21 cellular contexts compared by ENCODE assay signal in the genomic region with DNA sequence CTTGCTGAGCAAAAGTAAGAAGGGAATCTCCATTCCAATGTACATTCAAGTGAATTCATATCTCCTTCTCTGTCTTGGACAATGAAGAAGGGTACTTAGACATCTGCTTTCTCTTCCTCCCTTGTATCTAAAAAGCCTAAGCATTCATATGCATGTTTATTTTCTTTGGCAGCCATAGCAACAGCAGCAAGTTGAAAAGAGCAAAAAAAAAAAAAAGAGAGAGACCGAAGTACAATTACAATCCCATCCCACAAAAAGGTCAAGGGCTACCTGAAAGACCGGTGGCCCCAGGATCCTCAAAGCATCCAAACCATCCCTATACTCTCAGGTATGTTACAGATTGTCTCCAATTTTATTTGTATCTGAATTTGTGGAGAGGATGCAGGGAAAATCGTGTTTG. TPM values are rescaled to one million over a fixed set of nuclear protein-coding genes. Genes with fewer than 3 reads are reported as not detected.
DNase-seq lines count a peak whose midpoint lies in the region; ATAC-seq and TF ChIP-seq lines count a peak whose summit lies in the region.
"Had no signal": no experiment of that assay in that cellular context is flagged by ENCODE, and none has a peak within 500 bp of the region (broad histone marks: within the 10 kb centered on the region; RNA-seq: fewer than 3 reads in every experiment).

No MANE protein-coding gene starts in this region.

- H3K4me1 Mint-ChIP-seq in GM23338, result peaks cover 16% of the 10 kb centered on the region
- H3K4me1 Mint-ChIP-seq in neural progenitor cell, result peaks cover 7% of the 10 kb centered on the region
- H3K4me1 Mint-ChIP-seq: CD8-positive, alpha-beta memory T cell had no signal

- H3K4me2 ChIP-seq in GM23338, result no peak overlapping the region
- H3K4me2 ChIP-seq in neural progenitor cell, result no peak overlapping the region

- H3K36me3 Mint-ChIP-seq in GM23338 (ENCODE audit: low read depth) (no peaks in the 10 kb centered on the region), neural progenitor cell (no peaks in the 10 kb centered on the region)
- H3K36me3 Mint-ChIP-seq: CD8-positive, alpha-beta memory T cell had no signal

- no peaks in the 10 kb centered on the region for H3F3A ChIP-seq in GM23338 (replicated peaks; ENCODE audit: low read depth)
- no peaks in the 10 kb centered on the region for H3F3A ChIP-seq in neural progenitor cell (ENCODE audit: low read depth)

- H3K9ac ChIP-seq in neural progenitor cell, result no peak overlapping the region

- H3K27ac Mint-ChIP-seq in GM23338, result no peak overlapping the region
- no peak overlapping the region for H3K27ac Mint-ChIP-seq in neural progenitor cell
- H3K27ac Mint-ChIP-seq: CD8-positive, alpha-beta memory T cell had no signal

- H3K79me2 ChIP-seq in GM23338 (replicated peaks; ENCODE audit: insufficient read depth) (no peaks in the 10 kb centered on the region), neural progenitor cell (ENCODE audit: low read depth) (no peaks in the 10 kb centered on the region)

- no peak for TF ChIP-seq CTCF in GM23338 (conservative IDR thresholded peaks at IDR 0.05; ENCODE audit: low read depth in 2 of 2)
- no peak for TF ChIP-seq CTCF in neural progenitor cell (IDR thresholded peaks at IDR 0.05)

- H3K4me1 ChIP-seq in GM23338 (ENCODE audit: insufficient read depth) (peaks cover 3% of the 10 kb centered on the region; the same call in 1 of the 2 replicates), neural progenitor cell (no peaks in the 10 kb centered on the region)

- no peaks in the 10 kb centered on the region for H3K9me3 ChIP-seq in neural progenitor cell (ENCODE audit: low read depth)

- H3K4me3 Mint-ChIP-seq in GM23338, result no peak overlapping the region
- H3K4me3 Mint-ChIP-seq in neural progenitor cell, result no peak overlapping the region
- H3K4me3 Mint-ChIP-seq: CD8-positive, alpha-beta memory T cell had no signal

- no peak for ATAC-seq in GM23338
- ATAC-seq in GM19328 (IDR thresholded peaks at IDR 0.05; ENCODE audit: unreplicated experiment), result no peak
- ATAC-seq: PC-3 had no signal

- H3K4me3 ChIP-seq in GM23338, result no peak overlapping the region
- H3K4me3 ChIP-seq in neural progenitor cell, result no peak overlapping the region

- H3K9me2 ChIP-seq in GM23338 (ENCODE audit: insufficient read depth), result no peaks in the 10 kb centered on the region; the same call in none of the 2 replicates

- H3K36me3 ChIP-seq in GM23338 (ENCODE audit: insufficient read depth) (no peaks in the 10 kb centered on the region), neural progenitor cell (no peaks in the 10 kb centered on the region)

- H3K27me3 ChIP-seq in GM23338 (ENCODE audit: insufficient read depth), result no peaks in the 10 kb centered on the region
- H3K27me3 ChIP-seq in neural progenitor cell, result no peaks in the 10 kb centered on the region

- H3K27ac ChIP-seq in GM23338 (ENCODE audit: low read depth) (no peak overlapping the region), neural progenitor cell (no peak overlapping the region)

- H3K9me3 Mint-ChIP-seq in GM23338 (no peaks in the 10 kb centered on the region; the same call in 2 of the 3 replicates), neural progenitor cell (no peaks in the 10 kb centered on the region)
- H3K9me3 Mint-ChIP-seq: CD8-positive, alpha-beta memory T cell had no signal

- DNase-seq in GM23338 (ENCODE audit: low spot score) (peak; percentile 13), LHCN-M2 (ENCODE audit: low read depth) (peak; percentile 13), dedifferentiated amniotic fluid mesenchymal stem cell (ENCODE audit: extremely low spot score) (peak; percentile 42), myocyte (ENCODE audit: low read depth) (peak; percentile 15), NCI-H146 treated with DMSO at 0.1 percent for 48 hours (lab: John Stamatoyannopoulos, UW; ENCODE audit: unreplicated experiment) (no peak), neural progenitor cell (ENCODE audit: low spot score) (no peak)
- DNase-seq: C1 segment of cervical spinal cord; CD8-positive, alpha-beta memory T cell; DND-41; GOT3; KBM-7; NCI-H1417; NCI-H2081; NCI-H2227 treated with DMSO at 0.1 percent for 48 hours; NCI-H510A treated with DMSO at 0.1 percent for 48 hours; NCI-H82; PC-3; RPMI8226; SIG-M5 had no signal

- H4K20me1 ChIP-seq in GM23338 (replicated peaks; ENCODE audit: insufficient read depth), result no peaks in the 10 kb centered on the region
- H4K20me1 ChIP-seq in neural progenitor cell (ENCODE audit: low read depth), result no peaks in the 10 kb centered on the region

- H3K27me3 Mint-ChIP-seq in GM23338 (ENCODE audit: insufficient read depth, low read depth, poor library complexity) (peaks cover 1% of the 10 kb centered on the region), neural progenitor cell (ENCODE audit: insufficient read depth, low read depth) (peaks cover 2% of the 10 kb centered on the region)

- no peak overlapping the region for H2AFZ ChIP-seq in GM23338
- no peak overlapping the region for H2AFZ ChIP-seq in neural progenitor cell (replicated peaks)

TF ChIP-seq in GM23338, 12 proteins besides CTCF, POLR2A, EP300 and RAD21:
- TF ChIP-seq POLR2AphosphoS5 (IDR thresholded peaks at IDR 0.05; ENCODE audit: low read depth), result no peak
- no peak for TF ChIP-seq EZH2 (IDR thresholded peaks at IDR 0.05; ENCODE audit: low read depth, unreplicated experiment)
- TF ChIP-seq CREB1 (CRISPR knock-in tag; IDR thresholded peaks at IDR 0.05; ENCODE audit: low read depth), result no peak

RNA-seq across cellular contexts. Expression of gene OR2F1, which starts 4.1 kb away (rescaled TPM):
- total RNA-seq in GM23338 (2014; rRNA removed; shearing (Covaris generic)), result 0.04 TPM in 1 of 2 replicates, not detected in the other
- polyA plus RNA-seq in GM23338 (2016; fragmentation: Nextera tagmentation; extraction: Ambion mirVana), result not detected in 2 replicates
- total RNA-seq in LHCN-M2 (2014; rRNA removed) (not detected in 2 replicates), myocyte (not detected in 2 replicates), neural progenitor cell (ENCODE audit: low replicate concordance) (not detected in 2 replicates)
- polyA plus RNA-seq in LHCN-M2 (2012), result not detected
- not detected for polyA plus RNA-seq in myocyte (2012)
- total RNA-seq: CD8-positive, alpha-beta memory T cell; PC-3; T-helper 1 cell treated with Interleukin-12 subunit alpha and Interleukin-12 subunit beta and Interleukin-4 antibody, amounts not matched to agents 30 ng/mL and 1 ng/mL, for 36 hours had no signal
- polyA plus RNA-seq: CD8-positive, alpha-beta memory T cell had no signal

RNA-seq across cellular contexts. Expression of gene OR2F2, which starts 23.7 kb away (rescaled TPM):
- not detected in 2 replicates for total RNA-seq in GM23338 (2014; rRNA removed; shearing (Covaris generic))
- not detected in 2 replicates for polyA plus RNA-seq in GM23338 (2016; fragmentation: Nextera tagmentation; extraction: Ambion mirVana)
- total RNA-seq in LHCN-M2 (2014; rRNA removed) (not detected in 2 replicates), myocyte (not detected in 2 replicates), neural progenitor cell (ENCODE audit: low replicate concordance) (not detected in 2 replicates)
- 0.05 TPM for polyA plus RNA-seq in LHCN-M2 (2012)
- polyA plus RNA-seq in myocyte (2012), result 0.09 TPM
- total RNA-seq: CD8-positive, alpha-beta memory T cell; PC-3; T-helper 1 cell treated with Interleukin-12 subunit alpha and Interleukin-12 subunit beta and Interleukin-4 antibody, amounts not matched to agents 30 ng/mL and 1 ng/mL, for 36 hours had no signal
- polyA plus RNA-seq: CD8-positive, alpha-beta memory T cell had no signal

RNA-seq across cellular contexts. Expression of gene OR6B1, which starts 41.3 kb away (rescaled TPM):
- not detected in 2 replicates for total RNA-seq in GM23338 (2014; rRNA removed; shearing (Covaris generic))
- polyA plus RNA-seq in GM23338 (2016; fragmentation: Nextera tagmentation; extraction: Ambion mirVana), result not detected in 2 replicates
- total RNA-seq in LHCN-M2 (2014; rRNA removed) (not detected in 2 replicates), myocyte (0.03 TPM in 1 of 2 replicates, not detected in the other), neural progenitor cell (ENCODE audit: low replicate concordance) (not detected in 2 replicates)
- polyA plus RNA-seq in LHCN-M2 (2012), result not detected
- not detected for polyA plus RNA-seq in myocyte (2012)
- total RNA-seq: CD8-positive, alpha-beta memory T cell; PC-3; T-helper 1 cell treated with Interleukin-12 subunit alpha and Interleukin-12 subunit beta and Interleukin-4 antibody, amounts not matched to agents 30 ng/mL and 1 ng/mL, for 36 hours had no signal
- polyA plus RNA-seq: CD8-positive, alpha-beta memory T cell had no signal

RNA-seq across cellular contexts. Expression of gene TCAF1, which starts 56.8 kb away (rescaled TPM):
- 27.2 and 31.3 TPM in 2 replicates for total RNA-seq in GM23338 (2014; rRNA removed; shearing (Covaris generic))
- 13.5 and 15.5 TPM in 2 replicates for polyA plus RNA-seq in GM23338 (2016; fragmentation: Nextera tagmentation; extraction: Ambion mirVana)
- total RNA-seq in LHCN-M2 (2014; rRNA removed), result 91.2 and 99.4 TPM in 2 replicates
- polyA plus RNA-seq in LHCN-M2 (2012), result 57.3 TPM
- total RNA-seq in myocyte, result 96.8 and 109 TPM in 2 replicates
- polyA plus RNA-seq in myocyte (2012), result 83.5 TPM
- 71.0 and 89.6 TPM in 2 replicates for total RNA-seq in neural progenitor cell (ENCODE audit: low replicate concordance)

Comparison
In these comparisons a context has a peak if more than half of its experiments do, and no peak if none do; other contexts are left out.
1. DNase-seq: peak in GM23338 (single experiment), LHCN-M2 (single experiment), dedifferentiated amniotic fluid mesenchymal stem cell (single experiment) and myocyte (single experiment); none in NCI-H146 treated with DMSO at 0.1 percent for 48 hours (single experiment) and neural progenitor cell (single experiment).